ENCODE assay signal across 2 cellular contexts in genomic region chr1:235329139-235329808, GRCh38.
TF ChIP-seq lines count a peak whose summit lies in the region.

No MANE protein-coding gene starts in this region.

TF ChIP-seq in A549, 52 proteins besides CTCF, POLR2A, EP300 and RAD21:
- TF ChIP-seq SREBF2 (IDR thresholded peaks at IDR 0.05) (no peak), SMC3 (IDR thresholded peaks at IDR 0.05) (peak; percentile 3; the same call in 1 of the 3 replicates)

TF ChIP-seq in GM12878, 131 proteins besides CTCF, POLR2A, EP300 and RAD21 (continues in another document):
- TF ChIP-seq ZNF687 (IDR thresholded peaks at IDR 0.05): 0 out of 2 replicates have a peak, but pooled peaks have one; percentile 6
- TF ChIP-seq IKZF1 (conservative IDR thresholded peaks at IDR 0.05): 0 out of 2 replicates have a peak, but pooled peaks have one; percentile 63
- peak; percentile 71 for TF ChIP-seq ZNF24 (IDR thresholded peaks at IDR 0.05)
- peak; percentile 6; the same call in 1 of the 2 replicates for TF ChIP-seq ZBTB40 (IDR thresholded peaks at IDR 0.05; ENCODE audit: borderline replicate concordance)
- TF ChIP-seq WRNIP1 (IDR thresholded peaks at IDR 0.05; ENCODE audit: borderline replicate concordance, low read depth, low read length): no peak
- TF ChIP-seq SRF (IDR thresholded peaks at IDR 0.05; ENCODE audit: low read depth in 2 of 2, low read length in 2 of 2): no peak
- TF ChIP-seq REST (IDR thresholded peaks at IDR 0.05; ENCODE audit: low read depth, low read length): no peak
- no peak for TF ChIP-seq ZNF217 (IDR thresholded peaks at IDR 0.05)
- TF ChIP-seq LARP7 (IDR thresholded peaks at IDR 0.05): 0 out of 2 replicates have a peak, but pooled peaks have one; percentile 37
- TF ChIP-seq SMAD5 (IDR thresholded peaks at IDR 0.05; ENCODE audit: low read depth): no peak
- TF ChIP-seq RELA (IDR thresholded peaks at IDR 0.05; ENCODE audit: borderline replicate concordance, partially characterized antibody): peak; percentile 31
- TF ChIP-seq CEBPZ (IDR thresholded peaks at IDR 0.05; ENCODE audit: low read depth, low read length): no peak
- 0 out of 2 replicates have a peak, but pooled peaks have one; percentile 31 for TF ChIP-seq ASH2L (IDR thresholded peaks at IDR 0.05; ENCODE audit: borderline replicate concordance, low read depth)
- TF ChIP-seq CUX1 (IDR thresholded peaks at IDR 0.05; ENCODE audit: insufficient replicate concordance, low read depth, low read length): no peak
- TF ChIP-seq NR2C2 (IDR thresholded peaks at IDR 0.05; ENCODE audit: borderline replicate concordance, control insufficient read depth, insufficient read length, low read depth): no peak
- no peak for TF ChIP-seq KAT2A (conservative IDR thresholded peaks at IDR 0.05; ENCODE audit: control insufficient read depth, low read depth, low read length)
- no peak for TF ChIP-seq BHLHE40 (IDR thresholded peaks at IDR 0.05; ENCODE audit: borderline replicate concordance in 1 of 2, low read depth in 2 of 2, low read length in 1 of 2)
- no peak for TF ChIP-seq IRF5 (IDR thresholded peaks at IDR 0.05; ENCODE audit: borderline replicate concordance)
- TF ChIP-seq TAF1 (IDR thresholded peaks at IDR 0.05; ENCODE audit: borderline replicate concordance, low read depth, low read length): peak; percentile 46; the same call in 1 of the 2 replicates
- no peak for TF ChIP-seq ZBTB4 (CRISPR knock-in tag; IDR thresholded peaks at IDR 0.05)
- TF ChIP-seq EZH2 (IDR thresholded peaks at IDR 0.05; ENCODE audit: borderline replicate concordance, control insufficient read depth, low read depth, low read length): no peak
- peak; percentile 44 for TF ChIP-seq MXI1 (IDR thresholded peaks at IDR 0.05; ENCODE audit: low read depth, low read length)
